17 cellular contexts compared by ENCODE assay signal in the genomic region with DNA sequence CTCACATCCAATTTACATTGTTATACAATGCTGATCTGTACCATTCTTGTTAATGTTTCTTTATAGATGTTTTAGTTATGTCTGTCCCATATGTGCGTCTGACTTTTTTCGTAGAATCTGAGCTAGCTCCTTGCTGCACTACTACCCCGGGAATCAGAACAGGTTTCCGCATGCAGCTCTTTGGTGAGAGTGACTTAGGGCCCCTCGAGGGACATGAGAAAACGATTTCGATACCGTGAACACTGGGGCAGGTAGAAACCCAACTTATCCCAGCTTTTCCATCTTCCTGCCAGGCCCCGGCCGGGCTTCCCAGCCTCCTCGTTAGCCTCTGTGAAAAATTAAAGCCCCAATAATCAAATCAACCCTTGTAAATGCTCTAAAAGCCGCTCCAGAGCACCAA. TPM values are rescaled to one million over a fixed set of nuclear protein-coding genes. Genes with fewer than 3 reads are reported as not detected.
DNase-seq lines count a peak whose midpoint lies in the region; ATAC-seq and TF ChIP-seq lines count a peak whose summit lies in the region.
"Had no signal": no experiment of that assay in that cellular context is flagged by ENCODE, and none has a peak within 500 bp of the region (broad histone marks: within the 10 kb centered on the region; RNA-seq: fewer than 3 reads in every experiment).

No MANE protein-coding gene starts in this region.

- H3K9ac ChIP-seq in Karpas-422 (ENCODE audit: low read length): no peak overlapping the region
- H3K9ac ChIP-seq: BLaER1 treated with 17β-estradiol and CSF1 and Interleukin-3, amounts not matched to agents 10 nM and 100 nM had no signal

- H3K4me1 ChIP-seq in Karpas-422 (ENCODE audit: low read length) (peaks cover 8% of the 10 kb centered on the region), foreskin keratinocyte (no peaks in the 10 kb centered on the region)

- H3K27me3 Mint-ChIP-seq in endothelial cell (ENCODE audit: unreplicated experiment): peaks cover 2% of the 10 kb centered on the region
- peaks cover 2% of the 10 kb centered on the region for H3K27me3 Mint-ChIP-seq in neural crest cell (ENCODE audit: low read depth)

- no peak for TF ChIP-seq CTCF in endothelial cell (IDR thresholded peaks at IDR 0.05; ENCODE audit: unreplicated experiment)
- TF ChIP-seq CTCF in neural crest cell (conservative IDR thresholded peaks at IDR 0.05): no peak
- no peak for TF ChIP-seq CTCF in foreskin keratinocyte (conservative IDR thresholded peaks at IDR 0.05)

- H3K36me3 Mint-ChIP-seq in endothelial cell (ENCODE audit: low read depth, unreplicated experiment): no peaks in the 10 kb centered on the region
- H3K36me3 Mint-ChIP-seq in neural crest cell (ENCODE audit: low read depth): no peaks in the 10 kb centered on the region

- ATAC-seq in GM19324 (IDR thresholded peaks at IDR 0.05; ENCODE audit: low FRiP score, unreplicated experiment) (no peak), foreskin keratinocyte (no peak), HG03139 (IDR thresholded peaks at IDR 0.05; ENCODE audit: unreplicated experiment) (no peak)

- H3K79me2 ChIP-seq in Karpas-422 (ENCODE audit: low read length): no peaks in the 10 kb centered on the region

- H3K9me2 ChIP-seq in Karpas-422 (replicated peaks; ENCODE audit: insufficient read depth, low read length): no peaks in the 10 kb centered on the region

- H4K20me1 ChIP-seq in Karpas-422 (ENCODE audit: insufficient read depth, low read depth, low read length): no peaks in the 10 kb centered on the region
- H4K20me1 ChIP-seq: BLaER1 treated with 17β-estradiol and CSF1 and Interleukin-3, amounts not matched to agents 10 nM and 100 nM had no signal

- no peaks in the 10 kb centered on the region for H3K9me3 ChIP-seq in Karpas-422 (ENCODE audit: low read length)
- H3K9me3 ChIP-seq: BLaER1 treated with 17β-estradiol and CSF1 and Interleukin-3, amounts not matched to agents 10 nM and 100 nM; SJCRH30 had no signal

- DNase-seq in ELF-1 (ENCODE audit: low read depth, low spot score) (peak; percentile 38), Karpas-422 (no peak), endothelial cell (ENCODE audit: low spot score) (peak; percentile 7), neural crest cell (ENCODE audit: low read depth, low spot score) (no peak), foreskin keratinocyte (no peak)
- no peak for DNase-seq in activated CD4-positive, alpha-beta T cell treated with anti-CD3 and anti-CD28 coated beads for 1 hour
- DNase-seq: DMS153, MV-4-11, NCI-H1417 treated with DMSO at 0.1 percent for 48 hours, NCI-H1930, NCI-H2171 had no signal

- H3K4me3 ChIP-seq in Karpas-422 (ENCODE audit: low read length): no peak overlapping the region
- H3K4me3 ChIP-seq: BLaER1 treated with 17β-estradiol and CSF1 and Interleukin-3, amounts not matched to agents 10 nM and 100 nM; SJCRH30 had no signal

- no peaks in the 10 kb centered on the region for H3K27me3 ChIP-seq in Karpas-422 (ENCODE audit: low read length)
- peaks cover 25% of the 10 kb centered on the region for H3K27me3 ChIP-seq in foreskin keratinocyte
- H3K27me3 ChIP-seq: BLaER1 treated with 17β-estradiol and CSF1 and Interleukin-3, amounts not matched to agents 10 nM and 100 nM; SJCRH30 had no signal

- peak overlapping the region; percentile 15 for H3K27ac Mint-ChIP-seq in endothelial cell (ENCODE audit: unreplicated experiment)
- no peak overlapping the region for H3K27ac Mint-ChIP-seq in neural crest cell (ENCODE audit: unreplicated experiment)

- H3K4me3 Mint-ChIP-seq in endothelial cell (ENCODE audit: unreplicated experiment): no peak overlapping the region
- H3K4me3 Mint-ChIP-seq in neural crest cell: peak overlapping the region; percentile 47

- H3K4me2 ChIP-seq in Karpas-422 (ENCODE audit: low read depth, low read length, poor library complexity, severe bottlenecking): peak overlapping the region; percentile 56

- H2AFZ ChIP-seq in Karpas-422 (ENCODE audit: low read length): no peak overlapping the region

- H3K9me3 Mint-ChIP-seq in endothelial cell (ENCODE audit: unreplicated experiment) (no peaks in the 10 kb centered on the region), neural crest cell (no peaks in the 10 kb centered on the region)

- H3K27ac ChIP-seq in Karpas-422 (ENCODE audit: low read length) (no peak overlapping the region), foreskin keratinocyte (no peak overlapping the region)
- H3K27ac ChIP-seq: BLaER1 treated with 17β-estradiol and CSF1 and Interleukin-3, amounts not matched to agents 10 nM and 100 nM; SJCRH30 had no signal

- no peaks in the 10 kb centered on the region for H3K36me3 ChIP-seq in Karpas-422 (ENCODE audit: insufficient read depth, low read length)
- H3K36me3 ChIP-seq: BLaER1 treated with 17β-estradiol and CSF1 and Interleukin-3, amounts not matched to agents 10 nM and 100 nM; SJCRH30 had no signal

- H3K4me1 Mint-ChIP-seq in endothelial cell (ENCODE audit: unreplicated experiment) (peaks cover 34% of the 10 kb centered on the region), neural crest cell (peaks cover 45% of the 10 kb centered on the region)

RNA-seq across cellular contexts. Expression of a gene that starts 23.4 kb away (rescaled TPM):
- total RNA-seq in Karpas-422 (2014; rRNA removed; shearing (Covaris generic); ENCODE audit: low replicate concordance): 0.18 and 1.5 TPM in 2 replicates
- total RNA-seq in endothelial cell (ENCODE audit: unreplicated experiment): 41.8 TPM
- 21.5 and 23.5 TPM in 2 replicates for total RNA-seq in neural crest cell
- 0.04 and 0.10 TPM in 2 replicates for total RNA-seq in foreskin keratinocyte
- 0.03 and 0.04 TPM in 2 replicates for polyA plus RNA-seq in foreskin keratinocyte
- total RNA-seq: A172, PC-3 had no signal

RNA-seq across cellular contexts. Expression of a gene that starts 29.8 kb away (rescaled TPM):
- total RNA-seq in Karpas-422 (2014; rRNA removed; shearing (Covaris generic); ENCODE audit: low replicate concordance): 23.2 and 46.9 TPM in 2 replicates
- total RNA-seq in endothelial cell (ENCODE audit: unreplicated experiment) (11.4 TPM), neural crest cell (30.4 and 34.6 TPM in 2 replicates), foreskin keratinocyte (17.7 and 21.4 TPM in 2 replicates)
- polyA plus RNA-seq in foreskin keratinocyte: 24.1 and 25.6 TPM in 2 replicates

Comparison
In these comparisons a context has a peak if more than half of its experiments do, and no peak if none do; other contexts are left out.
1. DNase-seq: peak in ELF-1 (single experiment) and endothelial cell (single experiment); none in Karpas-422 (single experiment), neural crest cell (single experiment), foreskin keratinocyte (0 of 2) and activated CD4-positive, alpha-beta T cell treated with anti-CD3 and anti-CD28 coated beads for 1 hour (single experiment).